ENCODE assay signal across 8 cellular contexts in the genomic region with DNA sequence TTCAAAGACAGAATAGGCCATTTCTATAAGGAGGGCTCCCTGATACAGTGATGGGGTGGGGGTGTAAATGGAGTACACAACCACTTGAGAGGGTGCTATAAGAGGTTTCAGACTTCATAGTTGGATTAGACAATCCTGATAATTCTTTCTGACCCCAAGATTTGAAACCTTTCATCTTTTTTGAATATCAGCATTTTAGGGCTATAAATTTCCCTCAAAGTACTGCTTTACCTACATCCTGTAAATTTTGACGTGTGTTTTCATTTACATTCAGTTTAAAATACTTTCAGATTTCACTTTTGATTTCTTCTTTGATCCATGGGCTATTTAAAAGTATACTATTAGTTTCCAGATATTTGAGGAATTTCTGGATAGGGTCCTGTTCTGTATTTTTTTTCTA.
"Had no signal": no experiment of that assay in that cellular context is flagged by ENCODE, and none has a peak within 500 bp of the region (broad histone marks: within the 10 kb centered on the region; RNA-seq: fewer than 3 reads in every experiment).

No MANE protein-coding gene starts in this region.

- H3K27ac ChIP-seq: KMS-11 had no signal

- H3K27ac Mint-ChIP-seq: GM23338 had no signal

- H3K4me3 Mint-ChIP-seq: GM23338 had no signal

- H3K4me3 ChIP-seq: GM23338, HAP-1 had no signal

- H2AFZ ChIP-seq: GM23338 had no signal

- H3K4me2 ChIP-seq: GM23338, KMS-11 had no signal

- FAIRE-seq: HTR-8/SVneo had no signal

- H3K36me3 ChIP-seq: HAP-1 had no signal

- H3K4me1 Mint-ChIP-seq: GM23338 had no signal

- DNase-seq: H7, IMR-90, KBM-7 had no signal

- H3K4me1 ChIP-seq: HAP-1 had no signal

- H3K9ac ChIP-seq: KMS-11 had no signal

- ATAC-seq: GM23338, HCT116 had no signal
